Comparison of ENCODE assay signal across 23 cellular contexts in the genomic region with DNA sequence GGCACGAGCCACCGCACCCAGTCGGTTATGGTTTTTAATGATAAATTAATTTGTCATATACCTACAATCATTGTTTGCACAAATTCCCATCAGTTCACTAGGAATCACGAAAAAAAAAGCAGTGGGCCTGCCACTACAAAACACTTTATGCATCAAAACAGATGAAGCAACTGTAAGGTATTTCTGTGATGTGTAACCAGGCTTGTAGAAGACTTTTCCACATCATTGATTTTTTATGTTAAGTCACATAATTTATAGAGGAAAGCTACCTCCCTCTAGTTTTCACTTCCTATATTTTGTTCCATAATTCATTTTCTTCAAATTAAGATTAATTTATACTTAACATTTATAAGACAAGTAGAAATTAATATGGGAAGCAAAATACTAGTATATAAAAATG.
"Had no signal": no experiment of that assay in that cellular context is flagged by ENCODE, and none has a peak within 500 bp of the region (broad histone marks: within the 10 kb centered on the region; RNA-seq: fewer than 3 reads in every experiment).

No MANE protein-coding gene starts in this region.

- H3K27ac ChIP-seq: gastroesophageal sphincter, psoas muscle, right lobe of liver, thoracic aorta, upper lobe of right lung had no signal

- H3K9me3 Mint-ChIP-seq: activated CD4-positive, alpha-beta memory T cell treated with anti-CD3 and anti-CD28 coated beads for 36 hours; activated naive CD8-positive, alpha-beta T cell treated with anti-CD3 and anti-CD28 coated beads for 36 hours; WTC11 had no signal

- H3K4me1 ChIP-seq: gastroesophageal sphincter, psoas muscle had no signal

- H3K27ac Mint-ChIP-seq: activated CD4-positive, alpha-beta memory T cell treated with anti-CD3 and anti-CD28 coated beads for 36 hours; activated naive CD8-positive, alpha-beta T cell treated with anti-CD3 and anti-CD28 coated beads for 36 hours; WTC11 had no signal

- H3K27me3 Mint-ChIP-seq: activated CD4-positive, alpha-beta memory T cell treated with anti-CD3 and anti-CD28 coated beads for 36 hours had no signal

- H3K4me3 Mint-ChIP-seq: activated CD4-positive, alpha-beta memory T cell treated with anti-CD3 and anti-CD28 coated beads for 36 hours; activated naive CD8-positive, alpha-beta T cell treated with anti-CD3 and anti-CD28 coated beads for 36 hours; WTC11 had no signal

- ATAC-seq: esophagus mucosa, gastroesophageal sphincter, heart right ventricle, left lung, psoas muscle, right lobe of liver, upper lobe of right lung, WTC11 had no signal

- DNase-seq: activated CD4-positive, alpha-beta memory T cell treated with anti-CD3 and anti-CD28 coated beads for 36 hours; activated CD4-positive, alpha-beta T cell treated with anti-CD3 and anti-CD28 coated beads for 4 hours; activated naive CD4-positive, alpha-beta T cell; activated naive CD8-positive, alpha-beta T cell treated with anti-CD3 and anti-CD28 coated beads for 36 hours; activated T-cell treated with anti-CD3 and anti-CD28 coated beads for 4 hours; amniotic stem cell; caudate nucleus; heart right ventricle; left lung; mammary epithelial cell; midbrain; psoas muscle; right lobe of liver; small intestine; stimulated activated CD4-positive, alpha-beta T cell treated with anti-CD3 and anti-CD28 coated beads, Interleukin-15, amount 100 ng/mL, for 24 hours; stimulated activated CD4-positive, alpha-beta T cell treated with anti-CD3 and anti-CD28 coated beads, Interleukin-4, amount 100 ng/mL, for 1 hour; upper lobe of right lung had no signal

- H3K4me3 ChIP-seq: gastroesophageal sphincter, heart right ventricle, left lung, psoas muscle, right lobe of liver, thoracic aorta, upper lobe of right lung had no signal

- H3K27me3 ChIP-seq: gastroesophageal sphincter, heart right ventricle, left lung, right lobe of liver, upper lobe of right lung had no signal

- FAIRE-seq: colon, small intestine, TTC549 had no signal
